6 cellular contexts compared by ENCODE assay signal in genomic region chr20:25965203-25965602, GRCh38.
DNase-seq lines count a peak whose midpoint lies in the region; ATAC-seq, FAIRE-seq and TF ChIP-seq lines count a peak whose summit lies in the region.
"Not testable (repeated sequence)": the region's sequence is repeated elsewhere in the genome, so short reads cannot be mapped to it uniquely, and the experiment has no call there.

No MANE protein-coding gene starts in this region.

- H3K27ac Mint-ChIP-seq in activated T-cell treated with anti-CD3 and anti-CD28 coated beads, Interleukin-2, amount 50 U/mL, for 72 hours; stimulated activated effector memory CD8-positive, alpha-beta T cell treated with anti-CD3 and anti-CD28 coated beads, Interleukin-12 subunit alpha, Interleukin-12 subunit beta, amount 100 ng/mL, for 72 hours: not testable (repeated sequence)

- H3K27me3 Mint-ChIP-seq in activated T-cell treated with anti-CD3 and anti-CD28 coated beads, Interleukin-2, amount 50 U/mL, for 72 hours (ENCODE audit: low read depth), result not testable (repeated sequence)

- H3K9ac ChIP-seq in kidney (ENCODE audit: low read length in 2 of 2), result not testable (repeated sequence)

- intact Hi-C loops in kidney (cut with DNase I), result not testable (repeated sequence)

- not testable (repeated sequence) for TF ChIP-seq CTCF in kidney (IDR thresholded peaks at IDR 0.05; ENCODE audit: borderline replicate concordance, extremely low read depth, insufficient read depth)

- peak; percentile 28 to 34 for ATAC-seq in activated T-cell treated with anti-CD3 and anti-CD28 coated beads, Interleukin-2, amount 50 U/mL, for 72 hours (replicated peaks in 1 of 2)
- peak; percentile 79 for ATAC-seq in stimulated activated effector memory CD8-positive, alpha-beta T cell treated with anti-CD3 and anti-CD28 coated beads, Interleukin-12 subunit alpha, Interleukin-12 subunit beta, amount 100 ng/mL, for 72 hours

- not testable (repeated sequence) for H3K36me3 Mint-ChIP-seq in activated T-cell treated with anti-CD3 and anti-CD28 coated beads, Interleukin-2, amount 50 U/mL, for 72 hours (ENCODE audit: insufficient read depth in 2 of 2); stimulated activated effector memory CD8-positive, alpha-beta T cell treated with anti-CD3 and anti-CD28 coated beads, Interleukin-12 subunit alpha, Interleukin-12 subunit beta, amount 100 ng/mL, for 72 hours

- H3K36me3 ChIP-seq in kidney (ENCODE audit: control insufficient read depth in 1 of 2, insufficient read depth in 2 of 2, low read length in 2 of 2), result not testable (repeated sequence)

- not testable (repeated sequence) for H3K27ac ChIP-seq in kidney (ENCODE audit: low read depth in 2 of 2, low read length in 2 of 2)

- not testable (repeated sequence) for H3K4me1 Mint-ChIP-seq in activated T-cell treated with anti-CD3 and anti-CD28 coated beads, Interleukin-2, amount 50 U/mL, for 72 hours (ENCODE audit: low read depth); stimulated activated effector memory CD8-positive, alpha-beta T cell treated with anti-CD3 and anti-CD28 coated beads, Interleukin-12 subunit alpha, Interleukin-12 subunit beta, amount 100 ng/mL, for 72 hours

- H3K9me3 ChIP-seq in kidney (ENCODE audit: control insufficient read depth in 1 of 2, low read length in 2 of 2), result not testable (repeated sequence)

- H3K9me3 Mint-ChIP-seq in activated T-cell treated with anti-CD3 and anti-CD28 coated beads, Interleukin-2, amount 50 U/mL, for 72 hours; stimulated activated effector memory CD8-positive, alpha-beta T cell treated with anti-CD3 and anti-CD28 coated beads, Interleukin-12 subunit alpha, Interleukin-12 subunit beta, amount 100 ng/mL, for 72 hours: not testable (repeated sequence)

- H3K4me1 ChIP-seq in kidney (ENCODE audit: control insufficient read depth in 1 of 2, insufficient read depth in 1 of 2, low read depth in 1 of 2, low read length in 2 of 2), result not testable (repeated sequence)

- H3K4me3 ChIP-seq in kidney (ENCODE audit: low read length in 2 of 2), result not testable (repeated sequence)

- DNase-seq in ELR (ENCODE audit: low read depth), result peak; percentile 3
- DNase-seq in HT1080 (ENCODE audit: low read depth), result peak; percentile 22
- DNase-seq in NK-92 treated with Interleukin-12 subunit alpha and Interleukin-12 subunit beta, amount 100 ng/mL, for 24 hours (lab: John Stamatoyannopoulos, UW), result peak; percentile 31
- DNase-seq in activated T-cell treated with anti-CD3 and anti-CD28 coated beads, Interleukin-2, amount 50 U/mL, for 72 hours; stimulated activated effector memory CD8-positive, alpha-beta T cell treated with anti-CD3 and anti-CD28 coated beads, Interleukin-12 subunit alpha, Interleukin-12 subunit beta, amount 100 ng/mL, for 72 hours (ENCODE audit: low spot score in 2 of 2): not testable (repeated sequence)
- peak; percentile 12 for DNase-seq in kidney

- not testable (repeated sequence) for FAIRE-seq in kidney (lab: Jason Lieb, UNC)

- H3K4me3 Mint-ChIP-seq in activated T-cell treated with anti-CD3 and anti-CD28 coated beads, Interleukin-2, amount 50 U/mL, for 72 hours; stimulated activated effector memory CD8-positive, alpha-beta T cell treated with anti-CD3 and anti-CD28 coated beads, Interleukin-12 subunit alpha, Interleukin-12 subunit beta, amount 100 ng/mL, for 72 hours: not testable (repeated sequence)
